Comparison of ENCODE assay signal across 12 cellular contexts in the genomic region with DNA sequence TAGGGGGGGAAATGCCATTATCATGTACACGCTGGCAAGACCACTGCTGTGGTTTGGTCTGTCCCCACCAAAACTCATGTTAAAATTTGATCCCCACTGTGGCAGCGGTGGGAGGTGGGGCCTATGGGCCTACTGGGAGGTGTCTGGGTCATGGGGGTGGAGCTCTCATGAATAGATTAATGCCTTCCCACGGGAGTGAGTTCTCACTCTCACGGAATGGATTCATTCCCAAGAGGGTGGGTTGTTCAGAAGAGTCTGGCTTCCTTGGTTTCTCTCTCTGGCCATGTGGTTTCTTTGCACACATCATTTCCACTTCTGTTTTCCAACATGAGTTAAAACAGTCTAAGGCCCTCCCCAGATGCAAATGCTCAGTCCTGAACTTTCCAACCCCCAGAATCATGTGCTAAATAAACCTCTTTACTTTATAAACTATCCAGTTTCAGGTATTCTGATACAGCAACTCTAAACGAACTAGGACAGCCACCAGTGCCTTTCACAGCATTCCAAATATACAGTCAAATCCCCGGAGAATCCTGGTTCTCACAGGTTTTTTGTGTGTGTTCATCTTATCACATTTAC. TPM values are rescaled to one million over a fixed set of nuclear protein-coding genes. Genes with fewer than 3 reads are reported as not detected.
DNase-seq lines count a peak whose midpoint lies in the region; ATAC-seq and TF ChIP-seq lines count a peak whose summit lies in the region.
"Had no signal": no experiment of that assay in that cellular context is flagged by ENCODE, and none has a peak within 500 bp of the region (broad histone marks: within the 10 kb centered on the region; RNA-seq: fewer than 3 reads in every experiment).

No MANE protein-coding gene starts in this region.

- peaks cover 36% of the 10 kb centered on the region for H3K4me1 ChIP-seq in HUES48 (ENCODE audit: control insufficient read depth, insufficient read depth, low read length)
- peaks cover 5% of the 10 kb centered on the region for H3K4me1 ChIP-seq in colonic mucosa
- H3K4me1 ChIP-seq in iPS-20b (ENCODE audit: insufficient read depth, low read length), result peaks cover 20% of the 10 kb centered on the region
- peaks cover 2 to 39% (median 28%) of the 10 kb centered on the region in 5 donors for H3K4me1 ChIP-seq in subcutaneous abdominal adipose tissue (ENCODE audit: control insufficient read depth in 5 of 5, insufficient read depth in 5 of 5, low read length in 5 of 5)
- peaks cover 13% of the 10 kb centered on the region for H3K4me1 ChIP-seq in upper lobe of right lung

- H3K9me3 ChIP-seq in HUES48 (ENCODE audit: control insufficient read depth, insufficient read depth, low read length) (no peaks in the 10 kb centered on the region), colonic mucosa (no peaks in the 10 kb centered on the region), iPS-20b (ENCODE audit: insufficient read depth, low read depth, low read length) (no peaks in the 10 kb centered on the region), subcutaneous abdominal adipose tissue (ENCODE audit: control insufficient read depth in 5 of 5, low read length in 5 of 5) (peaks cover 0 to 8% (median 4%) of the 10 kb centered on the region in 5 donors), upper lobe of right lung (no peaks in the 10 kb centered on the region)
- H3K9me3 ChIP-seq: prostate gland had no signal

- TF ChIP-seq CTCF in colonic mucosa (IDR thresholded peaks at IDR 0.05), result no peak
- TF ChIP-seq CTCF in upper lobe of right lung (IDR thresholded peaks at IDR 0.05), result no peak

- H3K27ac ChIP-seq in HUES48 (ENCODE audit: low read depth, low read length) (peak overlapping the region; percentile 63), colonic mucosa (peak overlapping the region; percentile 34), iPS-20b (ENCODE audit: low read length) (no peak overlapping the region), subcutaneous abdominal adipose tissue (ENCODE audit: low read depth, low read length) (peak overlapping the region; percentile 74), upper lobe of right lung (no peak overlapping the region)

- H3K27me3 ChIP-seq in HUES48 (ENCODE audit: control insufficient read depth, insufficient read depth, low read length), result no peaks in the 10 kb centered on the region
- no peaks in the 10 kb centered on the region for H3K27me3 ChIP-seq in colonic mucosa
- H3K27me3 ChIP-seq in iPS-20b (ENCODE audit: insufficient read depth, low read length), result no peaks in the 10 kb centered on the region
- H3K27me3 ChIP-seq in subcutaneous abdominal adipose tissue (ENCODE audit: control insufficient read depth in 5 of 5, insufficient read depth in 4 of 5, low read length in 5 of 5), result no peaks in the 10 kb centered on the region
- H3K27me3 ChIP-seq in upper lobe of right lung, result no peaks in the 10 kb centered on the region

- DNase-seq in colonic mucosa (no peak), UCSD-AML1 (lab: John Stamatoyannopoulos, UW; ENCODE audit: unreplicated experiment) (no peak), NCI-H226 (no peak), upper lobe of right lung (no peak)
- DNase-seq: activated CD4-positive, alpha-beta T cell treated with anti-CD3 and anti-CD28 coated beads for 36 hours; activated gamma-delta T cell treated with Interleukin-2 at 50 U/mL for 16 hours; NCI-H2107 had no signal

- ATAC-seq in upper lobe of right lung (no peak), HG03097 (IDR thresholded peaks at IDR 0.05; ENCODE audit: low FRiP score, unreplicated experiment) (no peak)
- ATAC-seq: activated CD4-positive, alpha-beta T cell treated with anti-CD3 and anti-CD28 coated beads for 36 hours had no signal

- no peak overlapping the region for H3K9ac ChIP-seq in HUES48 (ENCODE audit: low read depth, low read length)
- H3K9ac ChIP-seq in colonic mucosa (ENCODE audit: low read depth in 2 of 2, low read length in 2 of 2), result no peak overlapping the region
- H3K9ac ChIP-seq in iPS-20b (ENCODE audit: low read depth, low read length), result no peak overlapping the region
- H3K9ac ChIP-seq in subcutaneous abdominal adipose tissue (ENCODE audit: low read length in 5 of 5), result peak overlapping the region in 2 of 5 donors; percentile 22 to 60

- intact Hi-C loops in colonic mucosa (cut with DNase I), result no loop called here
- intact Hi-C loops in upper lobe of right lung (cut with DNase I), result no loop called here

- no peaks in the 10 kb centered on the region for H3K36me3 ChIP-seq in HUES48 (ENCODE audit: control insufficient read depth, insufficient read depth, low read length)
- H3K36me3 ChIP-seq in colonic mucosa, result no peaks in the 10 kb centered on the region
- no peaks in the 10 kb centered on the region for H3K36me3 ChIP-seq in iPS-20b (ENCODE audit: insufficient read depth, low read depth, low read length)
- H3K36me3 ChIP-seq in subcutaneous abdominal adipose tissue (ENCODE audit: control insufficient read depth in 5 of 5, insufficient read depth in 5 of 5, low read length in 5 of 5), result no peaks in the 10 kb centered on the region
- H3K36me3 ChIP-seq in upper lobe of right lung, result no peaks in the 10 kb centered on the region
- H3K36me3 ChIP-seq: prostate gland had no signal

- no peak overlapping the region for H3K4me3 ChIP-seq in HUES48 (ENCODE audit: low read depth, low read length)
- no peak overlapping the region for H3K4me3 ChIP-seq in colonic mucosa
- H3K4me3 ChIP-seq in iPS-20b (ENCODE audit: low read length), result peak overlapping the region; percentile 37; the same call in 1 of the 2 replicates
- H3K4me3 ChIP-seq in subcutaneous abdominal adipose tissue (ENCODE audit: low read depth in 1 of 5, low read length in 5 of 5), result peak overlapping the region in 2 of 5 donors; percentile 4 to 36
- no peak overlapping the region for H3K4me3 ChIP-seq in upper lobe of right lung
- H3K4me3 ChIP-seq: prostate gland had no signal

RNA-seq across cellular contexts. Expression of a gene that starts 44.3 kb away (rescaled TPM):
- total RNA-seq in colonic mucosa (10 to 100 TPM; 26.8 to 35.5 TPM), upper lobe of right lung (35.0 TPM)

Comparison
In these comparisons a context has a peak if more than half of its experiments do, and no peak if none do; other contexts are left out.
1. H3K27ac ChIP-seq: peak in HUES48 (single experiment), colonic mucosa (single experiment) and subcutaneous abdominal adipose tissue (single experiment); none in iPS-20b (single experiment) and upper lobe of right lung (single experiment).